24 cellular contexts compared by ENCODE assay signal in the genomic region with DNA sequence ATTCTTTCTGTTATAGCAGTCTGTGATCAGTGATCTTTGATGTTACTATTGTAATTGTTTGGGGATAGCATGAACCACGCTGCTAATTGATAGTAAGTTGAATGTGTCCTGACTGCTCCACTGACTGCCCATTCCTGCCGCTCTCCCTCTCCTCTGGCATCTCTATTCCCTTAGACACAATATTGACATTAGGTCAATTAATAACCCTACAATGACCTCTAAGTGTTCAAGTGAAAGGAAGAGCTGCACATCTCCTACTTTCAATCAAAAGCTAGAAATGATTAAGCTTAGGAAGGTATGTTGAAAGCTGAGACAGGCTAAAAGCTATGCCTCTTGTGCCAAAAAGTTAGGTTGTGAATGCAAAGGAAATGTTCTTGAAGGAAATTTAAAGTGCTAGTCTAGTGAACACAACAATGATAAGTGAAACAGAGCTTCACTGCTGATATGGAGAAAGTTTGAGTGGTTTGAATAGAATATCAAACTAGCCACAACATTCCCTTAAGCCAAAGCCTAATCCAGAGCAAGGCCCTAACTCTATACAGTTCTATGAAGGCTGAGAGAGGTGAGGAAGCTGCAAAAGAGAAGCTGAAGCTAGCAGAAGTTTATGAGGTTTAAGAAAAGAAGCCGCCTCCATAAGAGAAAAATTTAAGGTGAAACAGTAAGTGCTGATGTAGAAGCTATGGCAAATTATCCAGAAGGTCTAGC. TPM values are rescaled to one million over a fixed set of nuclear protein-coding genes. Genes with fewer than 3 reads are reported as not detected.
DNase-seq lines count a peak whose midpoint lies in the region; ATAC-seq, FAIRE-seq and TF ChIP-seq lines count a peak whose summit lies in the region.
"Had no signal": no experiment of that assay in that cellular context is flagged by ENCODE, and none has a peak within 500 bp of the region (broad histone marks: within the 10 kb centered on the region; RNA-seq: fewer than 3 reads in every experiment).

No MANE protein-coding gene starts in this region.

- TF ChIP-seq CTCF in Calu3 (IDR thresholded peaks at IDR 0.05; ENCODE audit: unreplicated experiment): no peak
- no peak for TF ChIP-seq CTCF in VCaP (conservative IDR thresholded peaks at IDR 0.05)
- no peak for TF ChIP-seq CTCF in HepG2 (CRISPR knock-in tag; IDR thresholded peaks at IDR 0.05)

- H3K27me3 Mint-ChIP-seq in Calu3 (ENCODE audit: unreplicated experiment): no peaks in the 10 kb centered on the region
- H3K27me3 Mint-ChIP-seq: B cell had no signal

- FAIRE-seq in HepG2 (lab: Jason Lieb, UNC): peak; percentile 47
- FAIRE-seq: G401.6 had no signal

- peaks cover 46% of the 10 kb centered on the region for H3K4me1 Mint-ChIP-seq in Calu3 (ENCODE audit: low read depth, unreplicated experiment)
- peaks cover 15% of the 10 kb centered on the region for H3K4me1 Mint-ChIP-seq in stimulated activated effector memory CD8-positive, alpha-beta T cell treated with anti-CD3 and anti-CD28 coated beads, Interleukin-12 subunit alpha, Interleukin-12 subunit beta, amount 100 ng/mL, for 72 hours

- peak overlapping the region; percentile 49 for H3K4me2 ChIP-seq in HepG2 (ENCODE audit: low read depth, low read length)

- no peaks in the 10 kb centered on the region for H3K9me3 ChIP-seq in HepG2 (ENCODE audit: low read length)
- H3K9me3 ChIP-seq: HAP-1 had no signal

- POLR2A ChIA-PET in HepG2 (lab: Yijun Ruan, JAX): interaction anchor here (1.2 to 2.0 kb wide), 2 partner anchors 8 to 13 kb away, joined by 3 to 12 read pairs; partner anchors contain the start of gene CLINT1

- ATAC-seq in HepG2: peak; percentile 98
- ATAC-seq in stimulated activated effector memory CD8-positive, alpha-beta T cell treated with anti-CD3 and anti-CD28 coated beads, Interleukin-12 subunit alpha, Interleukin-12 subunit beta, amount 100 ng/mL, for 72 hours: no peak
- ATAC-seq in HG03469 (IDR thresholded peaks at IDR 0.05; ENCODE audit: unreplicated experiment): no peak
- ATAC-seq: CD8-positive, alpha-beta T cell had no signal

- H2AFZ ChIP-seq in HepG2 (ENCODE audit: low read length): no peak overlapping the region

- H3K9me3 Mint-ChIP-seq in Calu3 (ENCODE audit: low read depth, unreplicated experiment): no peaks in the 10 kb centered on the region
- no peaks in the 10 kb centered on the region for H3K9me3 Mint-ChIP-seq in stimulated activated effector memory CD8-positive, alpha-beta T cell treated with anti-CD3 and anti-CD28 coated beads, Interleukin-12 subunit alpha, Interleukin-12 subunit beta, amount 100 ng/mL, for 72 hours
- H3K9me3 Mint-ChIP-seq: CD8-positive, alpha-beta T cell had no signal

- CTCF ChIA-PET in Calu3 (lab: Charles Lee) (interaction anchor here (1.2 to 1.8 kb wide), 3 partner anchors 9 to 149 kb away, joined by 4 to 8 read pairs (median 4); no protein-coding TSS in a partner anchor), HepG2 (lab: Yijun Ruan, JAX; ENCODE audit: low intra/inter-chr PET ratio, low total read pairs) (no interaction called here)

- 53% methylated on average over 3 of the region's 3 CpGs for WGBS in HepG2 (ENCODE audit: low lambda C conversion rate)

- TF ChIP-seq EP300 in HepG2 (IDR thresholded peaks at IDR 0.05; ENCODE audit: low read depth in 2 of 2, low read length in 2 of 2) (no peak), HepG2 (CRISPR knock-in tag; IDR thresholded peaks at IDR 0.05; ENCODE audit: borderline replicate concordance) (no peak)

- no peak overlapping the region for H3K9ac ChIP-seq in HepG2 (ENCODE audit: insufficient read depth, low read depth, low read length)

- H3K36me3 ChIP-seq in HepG2 (replicated peaks in 1 of 2; ENCODE audit: control insufficient read depth in 1 of 2, insufficient read depth in 2 of 2, low read length in 2 of 2): peaks cover 3 to 11% of the 10 kb centered on the region in 2 experiments; a peak in 3 of 5 replicates

- peak overlapping the region; percentile 17 for H3K27ac Mint-ChIP-seq in Calu3 (ENCODE audit: unreplicated experiment)
- peak overlapping the region; percentile 5 for H3K27ac Mint-ChIP-seq in stimulated activated effector memory CD8-positive, alpha-beta T cell treated with anti-CD3 and anti-CD28 coated beads, Interleukin-12 subunit alpha, Interleukin-12 subunit beta, amount 100 ng/mL, for 72 hours
- H3K27ac Mint-ChIP-seq: B cell; CD8-positive, alpha-beta T cell had no signal

- H3K27ac ChIP-seq in VCaP (peak overlapping the region; percentile 9; the same call in 1 of the 2 replicates), HepG2 (ENCODE audit: extremely low read length, insufficient read depth, low read length) (peak overlapping the region; percentile 29)
- H3K27ac ChIP-seq: C4-2B, HL-60 had no signal

- in situ Hi-C loops in HepG2 (cut with HindIII; ENCODE audit: extremely low pct_ligation_motif_present, low pct_unique_long_range_greater_than_20kb): no loop called here

- H4K20me1 ChIP-seq in HepG2 (ENCODE audit: insufficient read depth, low read length): peaks cover 17% of the 10 kb centered on the region

- TF ChIP-seq POLR2A in HepG2 (IDR thresholded peaks at IDR 0.05; ENCODE audit: insufficient read depth in 1 of 2, low read depth in 2 of 2, low read length in 2 of 2): no peak

- H3K4me1 ChIP-seq in HepG2 (ENCODE audit: insufficient read depth, low read length): peaks cover 34% of the 10 kb centered on the region

- H3K4me3 Mint-ChIP-seq in Calu3 (ENCODE audit: low read depth, unreplicated experiment): peak overlapping the region; percentile 15
- H3K4me3 Mint-ChIP-seq in stimulated activated effector memory CD8-positive, alpha-beta T cell treated with anti-CD3 and anti-CD28 coated beads, Interleukin-12 subunit alpha, Interleukin-12 subunit beta, amount 100 ng/mL, for 72 hours: no peak overlapping the region
- H3K4me3 Mint-ChIP-seq: B cell; CD8-positive, alpha-beta T cell had no signal

- no peak for DNase-seq in Calu3
- DNase-seq in HepG2 (ENCODE audit: low spot score): peak; percentile 63
- DNase-seq in stimulated activated effector memory CD8-positive, alpha-beta T cell treated with anti-CD3 and anti-CD28 coated beads, Interleukin-12 subunit alpha, Interleukin-12 subunit beta, amount 100 ng/mL, for 72 hours (ENCODE audit: low spot score in 2 of 2): no peak
- DNase-seq in middle frontal gyrus (ENCODE audit: extremely low spot score, low spot score): no peak
- DNase-seq in activated CD8-positive, alpha-beta memory T cell treated with anti-CD3 and anti-CD28 coated beads for 24 hours: no peak
- DNase-seq: CD8-positive, alpha-beta T cell; GOT3; NCI-H1092 treated with DMSO at 0.1 percent for 48 hours; NCI-H1436; NCI-H187; NCI-H2081 treated with DMSO at 0.1 percent for 48 hours; NCI-H2171; NCI-H226; NCI-H510A; NCI-H69; RPMI8226; SHP77 had no signal

- no peaks in the 10 kb centered on the region for H3K27me3 ChIP-seq in HepG2 (ENCODE audit: control insufficient read depth in 1 of 2, insufficient read depth in 2 of 2, low read length in 2 of 2)

- peak overlapping the region in 1 of 3 experiments; percentile 15; a peak in 1 of 6 replicates for H3K4me3 ChIP-seq in HepG2 (replicated peaks in 1 of 3; ENCODE audit: insufficient read depth in 1 of 3, low read depth in 2 of 3, low read length in 3 of 3)
- H3K4me3 ChIP-seq: HAP-1 had no signal

- H3K36me3 Mint-ChIP-seq in Calu3 (ENCODE audit: insufficient read depth, unreplicated experiment): peaks cover 34% of the 10 kb centered on the region
- peaks cover 30% of the 10 kb centered on the region for H3K36me3 Mint-ChIP-seq in stimulated activated effector memory CD8-positive, alpha-beta T cell treated with anti-CD3 and anti-CD28 coated beads, Interleukin-12 subunit alpha, Interleukin-12 subunit beta, amount 100 ng/mL, for 72 hours

- no peak for TF ChIP-seq RAD21 in HepG2 (CRISPR knock-in tag; IDR thresholded peaks at IDR 0.05)

- BruUV-seq in Calu3 (replicated peaks; lab: Mats Ljungman, UMichigan): no TSS peak
- no TSS peak for BruUV-seq in HepG2 (replicated peaks; lab: Mats Ljungman, UMichigan)

- intact Hi-C loops in Calu3 (cut with micrococcal nuclease; ENCODE audit: unreplicated experiment) (loop anchor here (2.0 kb wide), 1 partner anchor 23 kb away; no protein-coding TSS in a partner anchor), HepG2 (cut with micrococcal nuclease; ENCODE audit: unreplicated experiment) (no loop called here)

- peaks cover 59% of the 10 kb centered on the region for H3K79me2 ChIP-seq in HepG2 (ENCODE audit: insufficient read depth, low read length)

TF ChIP-seq in HepG2, 621 proteins besides CTCF, POLR2A, EP300 and RAD21 (continues in another document):
- TF ChIP-seq ZMYM4 (CRISPR knock-in tag; IDR thresholded peaks at IDR 0.05): peak; percentile 34; the same call in 1 of the 2 replicates

RNA-seq across cellular contexts. Expression of gene CLINT1, which starts 12.9 kb away (rescaled TPM):
- total RNA-seq in Calu3 (2022) (214 and 233 TPM in 2 replicates), HepG2 (2016; rRNA removed; fragmentation: Illumina TruSeq; extraction: Trizol) (64.0 and 82.9 TPM in 2 replicates)
- 7.8 and 9.3 TPM in 2 replicates for total RNA-seq in HepG2 (2016; cell fraction: cytosol; rRNA removed; fragmentation: Illumina TruSeq; extraction: Trizol; ENCODE audit: low read depth)
- 63.2 and 76.8 TPM in 2 replicates for total RNA-seq in HepG2 (2016; cell fraction: insoluble cytoplasmic fraction; rRNA removed; fragmentation: Illumina TruSeq; extraction: Trizol)
- total RNA-seq in HepG2 (2016; cell fraction: membrane; rRNA removed; fragmentation: Illumina TruSeq; extraction: Trizol): 19.7 and 23.3 TPM in 2 replicates
- 55.0 and 63.4 TPM in 2 replicates for total RNA-seq in HepG2 (2016; cell fraction: nucleus; rRNA removed; fragmentation: Illumina TruSeq; extraction: Trizol)
- 104 and 119 TPM in 2 replicates for polyA plus RNA-seq in HepG2 (2011; rRNA removed)
- 86.7 and 91.6 TPM in 2 replicates for polyA plus RNA-seq in HepG2 (2011; cell fraction: cytosol; rRNA removed)
- polyA plus RNA-seq in HepG2 (2011; cell fraction: nucleus; rRNA removed): 138 and 160 TPM in 2 replicates
- 44.7 and 46.4 TPM in 2 replicates for polyA plus RNA-seq in HepG2 (2012)
- polyA plus RNA-seq in HepG2 (2016; cell fraction: cytosol; fragmentation: Illumina TruSeq; extraction: Trizol; ENCODE audit: low read depth): 2.5 and 3.0 TPM in 2 replicates
- polyA plus RNA-seq in HepG2 (2016; cell fraction: insoluble cytoplasmic fraction; fragmentation: Illumina TruSeq; extraction: Trizol; ENCODE audit: low read depth): 70.7 and 71.6 TPM in 2 replicates
- polyA plus RNA-seq in HepG2 (2016; cell fraction: membrane; fragmentation: Illumina TruSeq; extraction: Trizol; ENCODE audit: low read depth): 8.3 and 8.8 TPM in 2 replicates
- polyA plus RNA-seq in HepG2 (2016; cell fraction: nucleus; fragmentation: Illumina TruSeq; extraction: Trizol; ENCODE audit: insufficient read depth, low read depth): 88.3 and 90.6 TPM in 2 replicates
- 263 and 323 TPM in 2 replicates for polyA minus RNA-seq in HepG2 (2011; rRNA and poly(A)+ RNA removed; ENCODE audit: low replicate concordance)
- polyA minus RNA-seq in HepG2 (2011; cell fraction: cytosol; rRNA and poly(A)+ RNA removed): 52.7 and 54.0 TPM in 2 replicates
- polyA minus RNA-seq in HepG2 (2011; cell fraction: nucleus; rRNA and poly(A)+ RNA removed): 71.2 and 76.1 TPM in 2 replicates
